1 cellular context compared by ENCODE assay signal in genomic region chr10:104332243-104333036, GRCh38.
TF ChIP-seq lines count a peak whose summit lies in the region.

No MANE protein-coding gene starts in this region.

TF ChIP-seq in K562, 482 proteins besides CTCF, POLR2A, EP300 and RAD21 (continues in another document):
- TF ChIP-seq ZBTB34 (CRISPR knock-in tag; IDR thresholded peaks at IDR 0.05) (no peak), DLX4 (CRISPR knock-in tag; IDR thresholded peaks at IDR 0.05) (no peak), BCOR (IDR thresholded peaks at IDR 0.05) (no peak), FOXJ2 (tag; IDR thresholded peaks at IDR 0.05) (no peak), ZBTB5 (IDR thresholded peaks at IDR 0.05) (no peak), RBM17 (IDR thresholded peaks at IDR 0.05; ENCODE audit: borderline replicate concordance, low read depth, low read length) (no peak), ETS1 (conservative IDR thresholded peaks at IDR 0.05; ENCODE audit: control insufficient read depth, low read depth, low read length) (no peak), SMARCA4 (IDR thresholded peaks at IDR 0.05) (peak; percentile 53; the same call in 1 of the 2 replicates), HDAC8 (tag; IDR thresholded peaks at IDR 0.05) (no peak), ZBTB7A (IDR thresholded peaks at IDR 0.05; ENCODE audit: borderline replicate concordance, control insufficient read depth, low read depth, low read length) (no peak), ARHGAP35 (IDR thresholded peaks at IDR 0.05; ENCODE audit: partially characterized antibody) (no peak), AFF4 (CRISPR knock-in tag; IDR thresholded peaks at IDR 0.05) (no peak), DPF2 (IDR thresholded peaks at IDR 0.05) (peak; percentile 78), CBFA2T2 (conservative IDR thresholded peaks at IDR 0.05) (peak; percentile 68), RHOXF2B (CRISPR knock-in tag; conservative IDR thresholded peaks at IDR 0.05) (no peak), ZNF263 (CRISPR knock-in tag; IDR thresholded peaks at IDR 0.05; ENCODE audit: borderline replicate concordance) (peak; percentile 83), NONO (IDR thresholded peaks at IDR 0.05; ENCODE audit: low read depth in 2 of 2, low read length in 1 of 2) (no peak), ZNF324 (CRISPR knock-in tag; IDR thresholded peaks at IDR 0.05) (no peak), E2F8 (IDR thresholded peaks at IDR 0.05; ENCODE audit: low read depth, partially characterized antibody) (no peak), KAT2B (IDR thresholded peaks at IDR 0.05; ENCODE audit: low read depth, low read length) (no peak), NFE2L1 (tag; IDR thresholded peaks at IDR 0.05; ENCODE audit: borderline replicate concordance, low read depth) (no peak), DACH1 (IDR thresholded peaks at IDR 0.05; ENCODE audit: partially characterized antibody) (no peak), TAF1 (IDR thresholded peaks at IDR 0.05; ENCODE audit: control insufficient read depth, extremely low read depth, insufficient read depth, low read length, severe bottlenecking) (no peak), BHLHE40 (IDR thresholded peaks at IDR 0.05; ENCODE audit: low read length) (no peak), TEAD4 (IDR thresholded peaks at IDR 0.05; ENCODE audit: low read length) (peak; percentile 73), TEAD4 (CRISPR knock-in tag; IDR thresholded peaks at IDR 0.05; ENCODE audit: borderline replicate concordance) (no peak), CREB3L1 (IDR thresholded peaks at IDR 0.05; ENCODE audit: borderline replicate concordance, low read depth) (no peak), ETV6 (IDR thresholded peaks at IDR 0.05; ENCODE audit: borderline replicate concordance in 1 of 2, low read depth in 2 of 2, low read length in 1 of 2) (no peak), ETV6 (CRISPR knock-in tag; IDR thresholded peaks at IDR 0.05; ENCODE audit: borderline replicate concordance) (no peak), HMG20A (CRISPR knock-in tag; conservative IDR thresholded peaks at IDR 0.05) (no peak), PHB2 (IDR thresholded peaks at IDR 0.05; ENCODE audit: low read depth) (no peak), PURB (CRISPR knock-in tag; IDR thresholded peaks at IDR 0.05; ENCODE audit: low read depth) (no peak), ZNF764 (CRISPR knock-in tag; IDR thresholded peaks at IDR 0.05; ENCODE audit: low read depth) (no peak), POLR2G (IDR thresholded peaks at IDR 0.05; ENCODE audit: low read depth, low read length) (no peak), VEZF1 (CRISPR knock-in tag; IDR thresholded peaks at IDR 0.05) (no peak), CUX1 (CRISPR knock-in tag; IDR thresholded peaks at IDR 0.05) (no peak), PHF8 (IDR thresholded peaks at IDR 0.05; ENCODE audit: borderline replicate concordance, low read length) (no peak), RNF2 (IDR thresholded peaks at IDR 0.05) (no peak), ZSCAN32 (CRISPR knock-in tag; IDR thresholded peaks at IDR 0.05) (no peak), PTBP1 (IDR thresholded peaks at IDR 0.05; ENCODE audit: low read depth, low read length) (no peak), U2AF1 (optimal IDR thresholded peaks at IDR 0.05; ENCODE audit: low read depth, low read length) (no peak), MYC (IDR thresholded peaks at IDR 0.05; ENCODE audit: low read depth, low read length) (no peak), MYC (CRISPR knock-in tag; IDR thresholded peaks at IDR 0.05; ENCODE audit: borderline replicate concordance, low read depth) (no peak), TAF9B (IDR thresholded peaks at IDR 0.05; ENCODE audit: partially characterized antibody) (no peak), WHSC1 (IDR thresholded peaks at IDR 0.05; ENCODE audit: low read length) (no peak), ZNF668 (CRISPR knock-in tag; IDR thresholded peaks at IDR 0.05) (no peak), FOXP1 (CRISPR knock-in tag; IDR thresholded peaks at IDR 0.05) (no peak), ZNF644 (tag; IDR thresholded peaks at IDR 0.05; ENCODE audit: low read depth) (no peak), SMAD1 (IDR thresholded peaks at IDR 0.05; ENCODE audit: low read depth, low read length, partially characterized antibody) (no peak)
